ENCODE assay signal across 9 cellular contexts in the genomic region with DNA sequence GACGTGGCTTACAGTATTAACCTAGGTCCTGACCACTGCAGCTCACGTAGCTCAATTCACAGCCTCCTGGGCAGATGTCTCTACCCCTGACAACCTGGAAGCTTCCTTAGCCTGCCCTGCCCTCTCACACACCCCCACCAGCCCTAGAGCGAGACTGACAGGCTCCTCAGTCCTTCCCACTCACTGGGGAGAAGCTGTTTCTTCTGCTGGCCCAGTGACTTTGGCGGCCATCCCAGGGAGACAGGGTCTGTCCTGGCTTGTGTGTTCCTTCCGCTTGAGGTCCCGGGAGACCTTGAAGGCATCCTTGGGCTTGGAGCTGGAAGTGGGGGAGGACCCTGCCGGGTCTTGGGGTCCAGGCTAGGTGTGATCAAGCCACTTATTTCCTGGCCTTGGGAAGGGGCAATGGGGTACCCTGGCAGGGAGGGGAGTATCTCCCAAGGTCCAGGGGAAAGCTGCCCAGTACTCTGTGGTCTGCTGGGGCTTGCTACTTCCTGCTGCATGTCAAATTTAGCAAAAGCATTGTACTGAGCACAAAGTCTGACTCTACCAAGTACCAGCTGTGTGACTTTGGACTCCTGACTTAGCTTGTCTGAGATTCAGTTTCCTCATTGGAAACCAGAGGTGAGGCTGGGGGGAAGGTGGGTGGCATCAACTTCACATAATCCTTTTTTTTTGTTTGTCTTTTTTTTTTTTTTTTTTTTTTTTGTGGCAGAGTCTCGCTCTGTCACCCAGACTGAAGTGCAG. TPM values are rescaled to one million over a fixed set of nuclear protein-coding genes. Genes with fewer than 3 reads are reported as not detected.
DNase-seq lines count a peak whose midpoint lies in the region; ATAC-seq and TF ChIP-seq lines count a peak whose summit lies in the region.
"Had no signal": no experiment of that assay in that cellular context is flagged by ENCODE, and none has a peak within 500 bp of the region (broad histone marks: within the 10 kb centered on the region; RNA-seq: fewer than 3 reads in every experiment).

No MANE protein-coding gene starts in this region.

- TF ChIP-seq CTCF in Caco-2 (IDR thresholded peaks at IDR 0.05; ENCODE audit: insufficient read depth in 1 of 2, low read depth in 1 of 2, low read length in 1 of 2, severe bottlenecking in 1 of 2, unreplicated experiment in 1 of 2) (no peak), fibroblast of pulmonary artery (IDR thresholded peaks at IDR 0.05; ENCODE audit: low read length, missing control alignments) (no peak), progenitor cell of endocrine pancreas (IDR thresholded peaks at IDR 0.05; ENCODE audit: unreplicated experiment) (no peak)

- ATAC-seq in T-helper 17 cell (no peak), GM21825 (IDR thresholded peaks at IDR 0.05; ENCODE audit: unreplicated experiment) (no peak)

- no peak for DNase-seq in Caco-2
- no peak for DNase-seq in T-helper 17 cell
- DNase-seq in fibroblast of pulmonary artery (ENCODE audit: low read depth): peak; percentile 26
- DNase-seq in progenitor cell of endocrine pancreas (ENCODE audit: low spot score, unreplicated experiment): no peak
- DNase-seq in NCI-H524 (lab: John Stamatoyannopoulos, UW): no peak
- DNase-seq in MG63: no peak
- no peak for DNase-seq in 8988T
- DNase-seq: NCI-H1105 had no signal

- H3K27me3 ChIP-seq in Caco-2 (replicated peaks; ENCODE audit: control insufficient read depth, insufficient read depth, low read length): no peaks in the 10 kb centered on the region
- no peaks in the 10 kb centered on the region for H3K27me3 ChIP-seq in MG63

- POLR2A ChIA-PET in Caco-2 (lab: Charles Lee): no interaction called here

- H3K4me1 ChIP-seq in Caco-2: peaks cover 11% of the 10 kb centered on the region; the same call in 1 of the 2 replicates

- no peak overlapping the region for H3K27ac Mint-ChIP-seq in Caco-2 (ENCODE audit: unreplicated experiment)
- H3K27ac Mint-ChIP-seq in T-helper 17 cell: no peak overlapping the region
- H3K27ac Mint-ChIP-seq in progenitor cell of endocrine pancreas: no peak overlapping the region

- H3K4me3 ChIP-seq in Caco-2 (ENCODE audit: low read depth, low read length): no peak overlapping the region
- H3K4me3 ChIP-seq in fibroblast of pulmonary artery (replicated peaks; ENCODE audit: low read depth, low read length): peak overlapping the region; percentile 96
- no peak overlapping the region for H3K4me3 ChIP-seq in MG63

- BruUV-seq in Caco-2 (replicated peaks; lab: Mats Ljungman, UMichigan): no TSS peak

- H3K36me3 Mint-ChIP-seq in Caco-2 (ENCODE audit: insufficient read depth, unreplicated experiment) (peaks cover 30% of the 10 kb centered on the region), T-helper 17 cell (ENCODE audit: low read depth) (no peaks in the 10 kb centered on the region), progenitor cell of endocrine pancreas (ENCODE audit: insufficient read depth) (peaks cover 7% of the 10 kb centered on the region)

- CTCF ChIA-PET in Caco-2 (lab: Charles Lee): interaction anchor here (0.7 to 1.6 kb wide), 2 partner anchors 10 to 104 kb away, joined by 6 to 10 read pairs; a partner anchor contains a TSS

- H3K36me3 ChIP-seq in Caco-2 (ENCODE audit: control insufficient read depth, insufficient read depth, low read length) (peaks cover 1% of the 10 kb centered on the region), MG63 (0 out of 2 replicates have a peak, but pooled peaks cover 4% of the 10 kb centered on the region)

- H3K4me3 Mint-ChIP-seq in Caco-2 (ENCODE audit: unreplicated experiment) (peak overlapping the region; percentile 80), T-helper 17 cell (peak overlapping the region; percentile 97), progenitor cell of endocrine pancreas (ENCODE audit: low read depth) (peak overlapping the region; percentile 93)

- intact Hi-C loops in Caco-2 (cut with micrococcal nuclease; ENCODE audit: unreplicated experiment): no loop called here

- H3K4me1 Mint-ChIP-seq in Caco-2 (ENCODE audit: low read depth, unreplicated experiment): peaks cover 9% of the 10 kb centered on the region
- H3K4me1 Mint-ChIP-seq in T-helper 17 cell: peaks cover 25% of the 10 kb centered on the region
- peaks cover 10% of the 10 kb centered on the region for H3K4me1 Mint-ChIP-seq in progenitor cell of endocrine pancreas (ENCODE audit: low read depth)

- H3K9me3 Mint-ChIP-seq in Caco-2 (ENCODE audit: unreplicated experiment) (no peaks in the 10 kb centered on the region), progenitor cell of endocrine pancreas (ENCODE audit: low read depth) (no peaks in the 10 kb centered on the region)

- no peaks in the 10 kb centered on the region for H3K27me3 Mint-ChIP-seq in Caco-2 (ENCODE audit: insufficient read depth, unreplicated experiment)
- no peaks in the 10 kb centered on the region for H3K27me3 Mint-ChIP-seq in T-helper 17 cell
- H3K27me3 Mint-ChIP-seq in progenitor cell of endocrine pancreas: no peaks in the 10 kb centered on the region

- H3K9me3 ChIP-seq in Caco-2: no peaks in the 10 kb centered on the region
- H3K9me3 ChIP-seq in T-helper 17 cell (ENCODE audit: control insufficient read depth, low read length, poor library complexity, severe bottlenecking): no peaks in the 10 kb centered on the region
- no peaks in the 10 kb centered on the region for H3K9me3 ChIP-seq in MG63

RNA-seq across cellular contexts. Expression of a gene that starts 1.9 kb away (rescaled TPM):
- total RNA-seq in Caco-2 (2022) (25.1 and 34.8 TPM in 2 replicates), T-helper 17 cell (10 to 100 TPM; 64.2 to 81.4 TPM), progenitor cell of endocrine pancreas (42.6 and 45.4 TPM in 2 replicates)
- 16.5 and 19.3 TPM in 2 replicates for total RNA-seq in MG63 (2014; rRNA removed; shearing (Covaris generic); ENCODE audit: low replicate concordance)

RNA-seq across cellular contexts. Expression of a gene that starts 10.2 kb away (rescaled TPM):
- total RNA-seq in Caco-2 (2022) (64.2 and 66.7 TPM in 2 replicates), T-helper 17 cell (10 to 100 TPM; 82.2 to 87.1 TPM), progenitor cell of endocrine pancreas (182 and 183 TPM in 2 replicates)
- 36.7 and 42.7 TPM in 2 replicates for total RNA-seq in MG63 (2014; rRNA removed; shearing (Covaris generic); ENCODE audit: low replicate concordance)

RNA-seq across cellular contexts. Expression of a gene that starts 42.6 kb away (rescaled TPM):
- 44.7 and 45.1 TPM in 2 replicates for total RNA-seq in Caco-2 (2022)
- total RNA-seq in T-helper 17 cell: 1 to 10 TPM; 5.3 to 8.0 TPM
- total RNA-seq in progenitor cell of endocrine pancreas: 29.1 and 29.3 TPM in 2 replicates
- 18.4 and 24.9 TPM in 2 replicates for total RNA-seq in MG63 (2014; rRNA removed; shearing (Covaris generic); ENCODE audit: low replicate concordance)
